ENCODE assay signal across 8 cellular contexts in the genomic region with DNA sequence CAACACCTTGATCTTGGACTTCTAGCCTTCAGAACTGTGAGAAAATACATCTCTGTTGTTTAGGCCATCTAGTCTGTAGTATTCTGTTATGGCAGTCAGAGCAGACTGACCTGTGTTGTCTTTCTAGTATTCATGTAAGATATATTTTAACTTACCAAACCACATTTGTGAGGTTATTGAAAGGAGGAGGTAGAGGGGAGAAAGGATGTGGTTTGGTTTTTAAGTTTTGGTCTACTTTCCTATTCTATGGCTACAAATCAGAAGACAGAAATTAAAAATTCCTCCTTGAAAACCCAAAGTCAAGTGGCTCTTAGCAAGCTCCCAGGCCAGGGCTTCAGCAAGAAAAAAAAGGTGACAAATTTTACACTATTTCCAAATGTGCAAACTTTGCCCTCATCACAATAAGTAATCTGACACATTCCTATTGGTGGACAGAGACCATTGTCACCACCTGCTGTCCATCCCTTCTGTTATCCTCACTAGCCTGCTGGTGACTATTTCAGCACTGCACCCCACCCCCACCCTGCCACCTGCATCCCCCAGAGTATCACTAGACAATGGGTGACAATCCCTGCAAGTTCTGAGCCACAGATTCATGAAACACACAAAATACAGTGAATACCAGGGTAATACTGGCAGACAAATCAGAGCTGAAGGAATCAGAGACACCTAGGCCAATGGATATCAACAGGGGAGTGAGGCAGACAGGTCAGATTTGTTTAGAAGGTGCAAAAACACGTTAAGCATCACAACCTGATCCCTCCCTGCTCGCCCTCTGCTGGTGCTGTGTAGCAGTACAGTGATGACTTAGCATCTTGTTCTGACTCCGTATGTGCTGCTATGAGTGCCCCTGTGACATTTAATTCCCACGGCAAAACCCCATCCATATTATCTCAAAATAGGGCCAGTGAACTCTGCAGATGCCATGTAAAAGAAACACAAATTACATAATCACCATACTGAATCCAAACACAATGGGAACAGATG.
DNase-seq lines count a peak whose midpoint lies in the region; ATAC-seq, FAIRE-seq and TF ChIP-seq lines count a peak whose summit lies in the region.

No MANE protein-coding gene starts in this region.

- ATAC-seq in GM19372 (IDR thresholded peaks at IDR 0.05; ENCODE audit: low read depth, unreplicated experiment) (peak; percentile 82), HG03460 (IDR thresholded peaks at IDR 0.05; ENCODE audit: unreplicated experiment) (peak; percentile 81)

- no peak overlapping the region for H2BK5ac ChIP-seq in mesendoderm (ENCODE audit: low read length)

- WGBS in mesendoderm (ENCODE audit: extremely low coverage, insufficient coverage, low lambda C conversion rate), result no CpG with 5 or more reads among the region's 4 CpGs

- no peaks in the 10 kb centered on the region for H3K4me1 Mint-ChIP-seq in Calu3 (ENCODE audit: low read depth, unreplicated experiment)

- no peak overlapping the region for H3K27ac ChIP-seq in brain microvascular endothelial cell
- H3K27ac ChIP-seq in mesendoderm (ENCODE audit: low read depth, low read length), result no peak overlapping the region

- H3K36me3 ChIP-seq in brain microvascular endothelial cell (replicated peaks) (no peaks in the 10 kb centered on the region), mesendoderm (ENCODE audit: control insufficient read depth, insufficient read depth, low read length) (no peaks in the 10 kb centered on the region)

- H3K9ac ChIP-seq in mesendoderm (ENCODE audit: low read length), result no peak overlapping the region

- no peaks in the 10 kb centered on the region for H3K27me3 Mint-ChIP-seq in Calu3 (ENCODE audit: unreplicated experiment)

- in situ Hi-C loops in brain microvascular endothelial cell (cut with HindIII; ENCODE audit: low pct_ligation_motif_present, low sequenced_read_pairs), result no loop called here

- peak; percentile 45 for TF ChIP-seq CTCF in Calu3 (IDR thresholded peaks at IDR 0.05; ENCODE audit: unreplicated experiment)
- TF ChIP-seq CTCF in brain microvascular endothelial cell (IDR thresholded peaks at IDR 0.05; ENCODE audit: low read depth, low read length, missing control alignments), result peak; percentile 89

- H3K9me3 Mint-ChIP-seq in Calu3 (ENCODE audit: low read depth, unreplicated experiment), result peaks cover 4% of the 10 kb centered on the region

- no peak overlapping the region for H2BK15ac ChIP-seq in mesendoderm (replicated peaks; ENCODE audit: low read depth)

- BruUV-seq in Calu3 (replicated peaks; lab: Mats Ljungman, UMichigan), result no TSS peak

- no peaks in the 10 kb centered on the region for H3K36me3 Mint-ChIP-seq in Calu3 (ENCODE audit: insufficient read depth, unreplicated experiment)

- intact Hi-C loops in Calu3 (cut with micrococcal nuclease; ENCODE audit: unreplicated experiment), result no loop called here

- no peak overlapping the region for H3K18ac ChIP-seq in mesendoderm (ENCODE audit: low read length)

- H3K27ac Mint-ChIP-seq in Calu3 (ENCODE audit: unreplicated experiment), result no peak overlapping the region

- no peak overlapping the region for H4K8ac ChIP-seq in mesendoderm (ENCODE audit: low read depth, low read length)

- no peak overlapping the region for H4K5ac ChIP-seq in mesendoderm (ENCODE audit: low read length)

- H3K4me1 ChIP-seq in mesendoderm (ENCODE audit: control insufficient read depth, low read depth, low read length), result no peaks in the 10 kb centered on the region

- CTCF ChIA-PET in Calu3 (lab: Charles Lee), result interaction anchor here (0.6 kb wide), 1 partner anchor 803 kb away, joined by 5 read pairs; no protein-coding TSS in a partner anchor

- H3K4ac ChIP-seq in mesendoderm (ENCODE audit: low read depth, low read length), result no peak overlapping the region

- no peak overlapping the region for H2AK5ac ChIP-seq in mesendoderm (ENCODE audit: low read length)

- no peak overlapping the region for H2BK120ac ChIP-seq in mesendoderm (ENCODE audit: low read depth, low read length)

- no peak overlapping the region for H3K4me2 ChIP-seq in mesendoderm (ENCODE audit: low read length)

- H3K79me1 ChIP-seq in mesendoderm (ENCODE audit: low read length), result no peaks in the 10 kb centered on the region

- DNase-seq in Calu3 (peak; percentile 42), T-helper 2 cell (peak in 4 of 5 experiments; percentile 14 to 76 (median 37)), brain microvascular endothelial cell (peak; percentile 56), mesendoderm (peak; percentile 92), urothelium cell line (ENCODE audit: low spot score) (no peak), T1000 (lab: John Stamatoyannopoulos, UW) (no peak)

- no peak overlapping the region for H3K4me3 Mint-ChIP-seq in Calu3 (ENCODE audit: low read depth, unreplicated experiment)

- no peaks in the 10 kb centered on the region for H3K79me2 ChIP-seq in mesendoderm (ENCODE audit: control insufficient read depth, insufficient read depth, low read length)

- peak; percentile 46 for FAIRE-seq in urothelium cell line (lab: Jason Lieb, UNC)

- no peak overlapping the region for H3K23ac ChIP-seq in mesendoderm (ENCODE audit: low read length)

- no peak overlapping the region for H3K56ac ChIP-seq in mesendoderm (ENCODE audit: low read length)

- no peaks in the 10 kb centered on the region for H3K27me3 ChIP-seq in brain microvascular endothelial cell (replicated peaks)
- no peaks in the 10 kb centered on the region for H3K27me3 ChIP-seq in mesendoderm (ENCODE audit: insufficient read depth, low read length, poor library complexity)

- H3K4me3 ChIP-seq in brain microvascular endothelial cell (ENCODE audit: low read depth, low read length) (no peak overlapping the region), mesendoderm (ENCODE audit: low read length) (no peak overlapping the region)

Comparison
In these comparisons a context has a peak if more than half of its experiments do, and no peak if none do; other contexts are left out.
1. DNase-seq: peak in Calu3 (single experiment), T-helper 2 cell (4 of 5), brain microvascular endothelial cell (single experiment) and mesendoderm (single experiment); none in urothelium cell line (single experiment) and T1000 (single experiment).